ENCODE assay signal across 24 cellular contexts in genomic region chr12:117559978-117560377, GRCh38.
DNase-seq lines count a peak whose midpoint lies in the region; ATAC-seq, FAIRE-seq and TF ChIP-seq lines count a peak whose summit lies in the region.
"Had no signal": no experiment of that assay in that cellular context is flagged by ENCODE, and none has a peak within 500 bp of the region (broad histone marks: within the 10 kb centered on the region; RNA-seq: fewer than 3 reads in every experiment).

No MANE protein-coding gene starts in this region.

- TF ChIP-seq EP300 in H1 (IDR thresholded peaks at IDR 0.05; ENCODE audit: borderline replicate concordance in 1 of 2, low read depth in 2 of 2, low read length in 2 of 2): no peak

- no peak for TF ChIP-seq RAD21 in H1 (IDR thresholded peaks at IDR 0.05 in 1 of 2, conservative IDR thresholded peaks at IDR 0.05 in 1 of 2; ENCODE audit: low read depth in 2 of 2, low read length in 2 of 2)

- TF ChIP-seq CTCF in H1 (IDR thresholded peaks at IDR 0.05; ENCODE audit: control extremely low read depth in 1 of 3, insufficient read depth in 1 of 3, low read depth in 1 of 3, low read length in 3 of 3) (no peak), neural progenitor cell (IDR thresholded peaks at IDR 0.05) (no peak)

- no peaks in the 10 kb centered on the region for H3K79me1 ChIP-seq in H1 (ENCODE audit: low read depth, low read length)

- H2AFZ ChIP-seq in H1 (ENCODE audit: low read length): no peak overlapping the region
- H2AFZ ChIP-seq in neural progenitor cell (replicated peaks): no peak overlapping the region

- H3K27me3 ChIP-seq in H1 (replicated peaks in 1 of 4; ENCODE audit: control insufficient read depth in 3 of 4, extremely low read depth in 1 of 4, insufficient read depth in 3 of 4, low read length in 3 of 4) (no peaks in the 10 kb centered on the region), neural progenitor cell (no peaks in the 10 kb centered on the region)

- no peak overlapping the region for H2BK5ac ChIP-seq in H1 (ENCODE audit: low read depth, low read length)

- H3K36me3 Mint-ChIP-seq in neural progenitor cell: no peaks in the 10 kb centered on the region
- H3K36me3 Mint-ChIP-seq: CD8-positive, alpha-beta T cell had no signal

- peaks cover 3% of the 10 kb centered on the region; the same call in 1 of the 2 replicates for H3K23me2 ChIP-seq in H1 (ENCODE audit: low read depth, low read length)

- no peak overlapping the region for H3K56ac ChIP-seq in H1 (replicated peaks; ENCODE audit: insufficient read length, low read depth, low read length)

- no peak overlapping the region for H3K4me3 Mint-ChIP-seq in neural progenitor cell
- H3K4me3 Mint-ChIP-seq: B cell; CD4-positive, alpha-beta T cell; CD8-positive, alpha-beta T cell had no signal

- H3K27ac Mint-ChIP-seq in neural progenitor cell: no peak overlapping the region
- H3K27ac Mint-ChIP-seq: B cell; CD4-positive, alpha-beta T cell; CD8-positive, alpha-beta T cell had no signal

- H2AK5ac ChIP-seq in H1 (ENCODE audit: low read depth, low read length): no peak overlapping the region

- H3K4me1 Mint-ChIP-seq in neural progenitor cell: peaks cover 9% of the 10 kb centered on the region
- H3K4me1 Mint-ChIP-seq: B cell had no signal

- no peak overlapping the region for H3K23ac ChIP-seq in H1 (ENCODE audit: insufficient read length)

- peaks cover 9% of the 10 kb centered on the region for H3K27me3 Mint-ChIP-seq in neural progenitor cell (ENCODE audit: insufficient read depth, low read depth)
- H3K27me3 Mint-ChIP-seq: CD4-positive, alpha-beta T cell had no signal

- H3K36me3 ChIP-seq in H1 (ENCODE audit: control insufficient read depth in 2 of 4, insufficient read depth in 4 of 4, low read length in 3 of 4) (no peaks in the 10 kb centered on the region), neural progenitor cell (no peaks in the 10 kb centered on the region)
- H3K36me3 ChIP-seq: BLaER1 treated with 17β-estradiol and CSF1 and Interleukin-3, amounts not matched to agents 10 nM and 100 nM had no signal

- no peak overlapping the region for H3K9ac ChIP-seq in H1 (replicated peaks in 1 of 4; ENCODE audit: extremely low read depth in 1 of 4, low read depth in 3 of 4, low read length in 3 of 4)
- H3K9ac ChIP-seq in neural progenitor cell: no peak overlapping the region
- H3K9ac ChIP-seq: BLaER1 treated with 17β-estradiol and CSF1 and Interleukin-3, amounts not matched to agents 10 nM and 100 nM had no signal

- H3K4me3 ChIP-seq in H1 (ENCODE audit: extremely low read depth in 1 of 4, insufficient read depth in 2 of 4, low read depth in 3 of 4, low read length in 4 of 4): no peak overlapping the region
- no peak overlapping the region for H3K4me3 ChIP-seq in neural progenitor cell
- H3K4me3 ChIP-seq: BLaER1 treated with 17β-estradiol and CSF1 and Interleukin-3, amounts not matched to agents 10 nM and 100 nM had no signal

- no peak overlapping the region for H2BK15ac ChIP-seq in H1 (ENCODE audit: low read length)

- no peak overlapping the region for H2BK20ac ChIP-seq in H1 (ENCODE audit: low read length)

- H4K91ac ChIP-seq in H1 (replicated peaks; ENCODE audit: insufficient read length, low read length): no peak overlapping the region

- H3K79me2 ChIP-seq in H1 (ENCODE audit: control insufficient read depth in 1 of 2, insufficient read depth in 2 of 2, low read length in 2 of 2) (no peaks in the 10 kb centered on the region), neural progenitor cell (ENCODE audit: low read depth) (no peaks in the 10 kb centered on the region)

- H3K9me3 Mint-ChIP-seq in neural progenitor cell: no peaks in the 10 kb centered on the region

- H2BK12ac ChIP-seq in H1 (ENCODE audit: low read depth, low read length): no peak overlapping the region

- H2BK120ac ChIP-seq in H1 (replicated peaks; ENCODE audit: low read depth, low read length): no peak overlapping the region

- no peaks in the 10 kb centered on the region for H3F3A ChIP-seq in neural progenitor cell (ENCODE audit: low read depth)

- H3K27ac ChIP-seq in H1 (ENCODE audit: low read depth, low read length) (no peak overlapping the region), neural progenitor cell (no peak overlapping the region)
- H3K27ac ChIP-seq: BLaER1 treated with 17β-estradiol and CSF1 and Interleukin-3, amounts not matched to agents 10 nM and 100 nM; C4-2B had no signal

- H3K4me1 ChIP-seq in H1 (replicated peaks in 1 of 4; ENCODE audit: control insufficient read depth in 3 of 4, insufficient read depth in 4 of 4, low read length in 3 of 4) (0 out of 7 replicates have a peak, but pooled peaks cover 0 to 1% (median 0%) of the 10 kb centered on the region in 4 experiments), neural progenitor cell (peaks cover 15% of the 10 kb centered on the region)
- H3K4me1 ChIP-seq: BLaER1 treated with 17β-estradiol and CSF1 and Interleukin-3, amounts not matched to agents 10 nM and 100 nM; Caco-2 had no signal

- no peak for FAIRE-seq in H1 (lab: Jason Lieb, UNC)
- FAIRE-seq: A204.1, D721Med, G401.6, GM12891, GM19239 had no signal

- H3K9me3 ChIP-seq in H1 (ENCODE audit: insufficient read depth in 2 of 2, low read depth in 1 of 2, low read length in 1 of 2) (no peaks in the 10 kb centered on the region), neural progenitor cell (ENCODE audit: low read depth) (no peaks in the 10 kb centered on the region)
- H3K9me3 ChIP-seq: Caco-2 had no signal

- H4K8ac ChIP-seq in H1 (ENCODE audit: extremely low read depth, insufficient read depth, low read length): no peak overlapping the region

- H4K5ac ChIP-seq in H1 (ENCODE audit: insufficient read length, low read depth, low read length): no peak overlapping the region

- peak; percentile 19 for DNase-seq in RPMI8226
- no peak for DNase-seq in H1 (ENCODE audit: low read depth in 1 of 2, low spot score in 2 of 2)
- DNase-seq in neural progenitor cell (ENCODE audit: low spot score): no peak
- DNase-seq in AG20443 (ENCODE audit: low spot score): no peak
- DNase-seq: 8988T; ACHN; AML-193; Caco-2; Calu3; CD4-positive, alpha-beta T cell; CD8-positive, alpha-beta T cell; DMS79 treated with DMSO at 0.1 percent for 48 hours; GF-D8 had no signal

- H3K4ac ChIP-seq in H1 (replicated peaks; ENCODE audit: insufficient read length, low read depth, low read length): no peak overlapping the region

- CTCF ChIA-PET in H1 (lab: Charles Lee; ENCODE audit: partially characterized antibody): no interaction called here

- H4K20me1 ChIP-seq in H1 (replicated peaks in 1 of 2; ENCODE audit: control insufficient read depth in 1 of 2, insufficient read depth in 2 of 2, low read length in 2 of 2) (no peaks in the 10 kb centered on the region), neural progenitor cell (ENCODE audit: low read depth) (no peaks in the 10 kb centered on the region)
- H4K20me1 ChIP-seq: BLaER1 treated with 17β-estradiol and CSF1 and Interleukin-3, amounts not matched to agents 10 nM and 100 nM had no signal

- ATAC-seq in HG03565 (IDR thresholded peaks at IDR 0.05; ENCODE audit: unreplicated experiment) (no peak), HG02938 (IDR thresholded peaks at IDR 0.05; ENCODE audit: unreplicated experiment) (no peak), HG03159 (IDR thresholded peaks at IDR 0.05; ENCODE audit: unreplicated experiment) (no peak)
- ATAC-seq: CD8-positive, alpha-beta T cell had no signal

- no peak overlapping the region for H3K4me2 ChIP-seq in H1 (ENCODE audit: insufficient read depth in 1 of 2, low read depth in 2 of 2, low read length in 2 of 2)
- peak overlapping the region; percentile 27 for H3K4me2 ChIP-seq in neural progenitor cell
- H3K4me2 ChIP-seq: BLaER1 treated with 17β-estradiol and CSF1 and Interleukin-3, amounts not matched to agents 10 nM and 100 nM had no signal

- H3K14ac ChIP-seq in H1 (ENCODE audit: insufficient read length): no peak overlapping the region

- TF ChIP-seq POLR2A in H1 (IDR thresholded peaks at IDR 0.05; ENCODE audit: control extremely low read depth in 1 of 2, low read depth in 2 of 2, low read length in 2 of 2): no peak

- no peak overlapping the region for H3K18ac ChIP-seq in H1 (ENCODE audit: extremely low read depth, low read length)

- POLR2A ChIA-PET in H1 (lab: Charles Lee; ENCODE audit: partially characterized antibody): no interaction called here

TF ChIP-seq in H1, 55 proteins besides CTCF, POLR2A, EP300 and RAD21:
- TF ChIP-seq EZH2 (IDR thresholded peaks at IDR 0.05; ENCODE audit: low read depth, low read length, severe bottlenecking): no peak
- TF ChIP-seq FOSL1 (IDR thresholded peaks at IDR 0.05; ENCODE audit: insufficient read depth, low read depth, low read length): no peak
- no peak for TF ChIP-seq JUND (IDR thresholded peaks at IDR 0.05; ENCODE audit: low read length)
- TF ChIP-seq TAF7 (optimal IDR thresholded peaks at IDR 0.05; ENCODE audit: borderline replicate concordance, low read depth, low read length): no peak
- TF ChIP-seq CBX8 (IDR thresholded peaks at IDR 0.05; ENCODE audit: borderline replicate concordance, low read depth, low read length): no peak
- TF ChIP-seq MAFK (IDR thresholded peaks at IDR 0.05; ENCODE audit: low read depth, low read length): peak; percentile 26; the same call in 1 of the 2 replicates
TF ChIP-seq in H1: peak in this region for 1.
